ENCODE assay signal across 12 cellular contexts in the genomic region with DNA sequence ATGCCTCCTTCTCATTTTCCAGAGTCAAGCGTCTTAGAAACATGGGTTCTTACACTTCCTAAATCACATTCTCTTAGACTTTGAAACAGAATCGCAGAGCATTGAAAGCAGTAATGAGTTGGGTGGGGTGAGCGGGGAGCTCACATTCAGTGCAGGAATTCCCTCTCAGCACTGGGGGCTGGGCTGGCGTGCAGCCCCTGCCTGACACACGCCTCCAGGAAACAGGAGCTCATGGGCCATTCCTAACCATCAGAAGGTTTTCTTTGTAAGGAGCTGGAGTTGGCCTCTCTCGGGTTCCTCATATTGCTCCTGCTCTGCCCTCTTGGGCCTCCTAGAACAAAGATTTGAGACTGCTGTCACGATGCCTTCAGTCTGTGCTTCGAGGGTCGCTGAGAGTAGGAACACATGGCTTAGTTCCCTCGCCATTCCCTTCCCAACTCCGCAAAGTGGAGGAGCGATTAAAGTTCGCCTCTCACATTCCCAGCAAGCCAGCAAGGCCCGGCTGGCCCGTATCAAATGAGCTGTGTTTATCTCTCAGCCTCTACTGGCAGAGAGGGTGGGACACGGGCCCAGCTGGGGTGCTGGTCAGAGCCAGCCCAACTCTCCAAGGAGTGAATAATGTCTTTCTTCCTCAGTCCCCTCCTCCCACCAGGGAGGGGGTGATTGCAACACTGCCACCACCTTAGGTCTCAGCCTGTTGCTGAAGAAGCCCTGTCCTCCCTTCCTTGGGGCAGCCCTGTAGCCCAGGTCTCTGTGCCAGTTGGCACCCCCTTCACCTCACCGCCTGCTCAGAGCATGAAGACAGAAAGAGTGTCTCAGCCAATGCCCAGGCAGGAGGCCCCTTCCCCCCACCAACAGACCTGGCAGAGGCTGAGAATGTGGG. TPM values are rescaled to one million over a fixed set of nuclear protein-coding genes. Genes with fewer than 3 reads are reported as not detected.
A peak's percentile ranks its signal among the peaks of the same experiment; 100 is the strongest.
DNase-seq lines count a peak whose midpoint lies in the region; TF ChIP-seq lines count a peak whose summit lies in the region.
"Had no signal": no experiment of that assay in that cellular context is flagged by ENCODE, and none has a peak within 500 bp of the region (broad histone marks: within the 10 kb centered on the region; RNA-seq: fewer than 3 reads in every experiment).

No MANE protein-coding gene starts in this region.

- H3K9me3 ChIP-seq in esophagus muscularis mucosa (no peaks in the 10 kb centered on the region), skeletal muscle tissue (ENCODE audit: control insufficient read depth in 3 of 3, low read length in 3 of 3) (no peaks in the 10 kb centered on the region)

- TF ChIP-seq EP300 in esophagus muscularis mucosa (IDR thresholded peaks at IDR 0.05) = no peak

- no peak overlapping the region for H3K4me3 Mint-ChIP-seq in activated T-helper 2 cell treated with anti-CD3 and anti-CD28 coated beads, Interferon-gamma antibody, Interleukin-2, Interleukin-4, amounts not matched to agents 10 μg/mL and 5 μg/mL and 100 μg/mL, durations not matched to agents 14 hours and 24 hours and 36 hours (ENCODE audit: low read depth)

- intact Hi-C loops in esophagus muscularis mucosa (cut with DNase I) = no loop called here
- intact Hi-C loops in activated T-helper 2 cell treated with anti-CD3 and anti-CD28 coated beads, Interferon-gamma antibody, Interleukin-2, Interleukin-4, amounts not matched to agents 10 μg/mL and 5 μg/mL and 100 μg/mL, durations not matched to agents 14 hours and 24 hours and 36 hours (cut with micrococcal nuclease) = no loop called here

- DNase-seq in NB4 (ENCODE audit: low read depth) (peak; percentile 58), esophagus muscularis mucosa (ENCODE audit: extremely low spot score) (peak; percentile 96), medulla oblongata (ENCODE audit: extremely low spot score) (peak; percentile 84), foreskin fibroblast (no peak), NCI-H82 (lab: John Stamatoyannopoulos, UW) (no peak), HEK293T (ENCODE audit: extremely low spot score) (no peak)
- no peak for DNase-seq in activated T-helper 2 cell treated with anti-CD3 and anti-CD28 coated beads, Interferon-gamma antibody, Interleukin-2, Interleukin-4, amounts not matched to agents 10 μg/mL and 5 μg/mL and 100 μg/mL, durations not matched to agents 14 hours and 24 hours and 36 hours (ENCODE audit: low spot score)
- DNase-seq: NCI-H1048 had no signal

- no peaks in the 10 kb centered on the region for H3K36me3 Mint-ChIP-seq in activated T-helper 2 cell treated with anti-CD3 and anti-CD28 coated beads, Interferon-gamma antibody, Interleukin-2, Interleukin-4, amounts not matched to agents 10 μg/mL and 5 μg/mL and 100 μg/mL, durations not matched to agents 14 hours and 24 hours and 36 hours (ENCODE audit: low read depth)

- H3K36me3 ChIP-seq in esophagus muscularis mucosa (no peaks in the 10 kb centered on the region), skeletal muscle tissue (ENCODE audit: control insufficient read depth in 3 of 3, insufficient read depth in 3 of 3, low read length in 3 of 3) (no peaks in the 10 kb centered on the region)

- H3K27me3 ChIP-seq in esophagus muscularis mucosa (no peaks in the 10 kb centered on the region), skeletal muscle tissue (ENCODE audit: control insufficient read depth in 3 of 3, insufficient read depth in 3 of 3, low read length in 3 of 3) (no peaks in the 10 kb centered on the region)

- POLR2A ChIA-PET in HEK293T (lab: Yijun Ruan, JAX) = interaction anchor here (1.4 kb wide), 1 partner anchor 29 kb away, joined by 3 read pairs; no protein-coding TSS in a partner anchor

- H3K4me3 ChIP-seq in NB4 (ENCODE audit: low read depth, low read length) (no peak overlapping the region), esophagus muscularis mucosa (no peak overlapping the region), skeletal muscle tissue (ENCODE audit: low read length in 3 of 3) (no peak overlapping the region), foreskin fibroblast (ENCODE audit: low read depth in 1 of 2, low read length in 2 of 2) (no peak overlapping the region)

- peak overlapping the region in 1 of 3 donors; percentile 27 for H3K9ac ChIP-seq in skeletal muscle tissue (ENCODE audit: low read depth in 1 of 3, low read length in 3 of 3)

- no peak overlapping the region for H3K27ac Mint-ChIP-seq in activated T-helper 2 cell treated with anti-CD3 and anti-CD28 coated beads, Interferon-gamma antibody, Interleukin-2, Interleukin-4, amounts not matched to agents 10 μg/mL and 5 μg/mL and 100 μg/mL, durations not matched to agents 14 hours and 24 hours and 36 hours

- 28% methylated on average over 15 of the region's 17 CpGs for WGBS in esophagus muscularis mucosa

- no peaks in the 10 kb centered on the region for H3K4me1 Mint-ChIP-seq in activated T-helper 2 cell treated with anti-CD3 and anti-CD28 coated beads, Interferon-gamma antibody, Interleukin-2, Interleukin-4, amounts not matched to agents 10 μg/mL and 5 μg/mL and 100 μg/mL, durations not matched to agents 14 hours and 24 hours and 36 hours (ENCODE audit: low read depth)

- peaks cover 19% of the 10 kb centered on the region for H3K27me3 Mint-ChIP-seq in activated T-helper 2 cell treated with anti-CD3 and anti-CD28 coated beads, Interferon-gamma antibody, Interleukin-2, Interleukin-4, amounts not matched to agents 10 μg/mL and 5 μg/mL and 100 μg/mL, durations not matched to agents 14 hours and 24 hours and 36 hours (ENCODE audit: low read depth)

- TF ChIP-seq POLR2A in NB4 (IDR thresholded peaks at IDR 0.05; ENCODE audit: extremely low read depth, insufficient read length) (no peak), esophagus muscularis mucosa (IDR thresholded peaks at IDR 0.05; ENCODE audit: low read depth) (no peak)

- H3K27ac ChIP-seq in esophagus muscularis mucosa (replicated peaks in 1 of 4) (peak overlapping the region; percentile 41 to 86 (median 77)), skeletal muscle tissue (ENCODE audit: low read depth, low read length) (peak overlapping the region; percentile 57)
- H3K27ac ChIP-seq: VCaP had no signal

- no peaks in the 10 kb centered on the region for H3K9me3 Mint-ChIP-seq in activated T-helper 2 cell treated with anti-CD3 and anti-CD28 coated beads, Interferon-gamma antibody, Interleukin-2, Interleukin-4, amounts not matched to agents 10 μg/mL and 5 μg/mL and 100 μg/mL, durations not matched to agents 14 hours and 24 hours and 36 hours

- H3K4me1 ChIP-seq in esophagus muscularis mucosa (peaks cover 34 to 68% (median 62%) of the 10 kb centered on the region in 4 donors), skeletal muscle tissue (ENCODE audit: control insufficient read depth in 3 of 3, insufficient read depth in 3 of 3, low read length in 3 of 3) (peaks cover 12 to 19% (median 17%) of the 10 kb centered on the region in 3 donors)

- CTCF ChIA-PET in HEK293T (lab: Yijun Ruan, JAX) = interaction anchor here (0.6 to 1.6 kb wide), 4 partner anchors 18 to 550 kb away, joined by 3 to 9 read pairs (median 4); no protein-coding TSS in a partner anchor

- TF ChIP-seq CTCF in NB4 (IDR thresholded peaks at IDR 0.05; ENCODE audit: low read depth, low read length) (no peak), esophagus muscularis mucosa (IDR thresholded peaks at IDR 0.05) (peak in 1 of 3 experiments; percentile 1), foreskin fibroblast (IDR thresholded peaks at IDR 0.05; ENCODE audit: low read depth, low read length) (no peak)

TF ChIP-seq in HEK293T, 16 proteins besides CTCF, POLR2A, EP300 and RAD21:
- TF ChIP-seq CTBP1 (IDR thresholded peaks at IDR 0.05; ENCODE audit: borderline replicate concordance) (no peak), ARNT (IDR thresholded peaks at IDR 0.05) (no peak), TARDBP (IDR thresholded peaks at IDR 0.05) (no peak), FOXA1 (IDR thresholded peaks at IDR 0.05) (no peak), FOXK2 (IDR thresholded peaks at IDR 0.05) (no peak), L3MBTL2 (conservative IDR thresholded peaks at IDR 0.05) (no peak), HDGF (IDR thresholded peaks at IDR 0.05; ENCODE audit: borderline replicate concordance) (no peak), BHLHE40 (IDR thresholded peaks at IDR 0.05; ENCODE audit: borderline replicate concordance) (no peak)

RNA-seq across cellular contexts. Expression of a gene that starts 10.4 kb away (rescaled TPM):
- under 1 TPM in 2 of 4 donors, not detected in 2; 0.40 to 0.50 TPM for total RNA-seq in esophagus muscularis mucosa
- 0.52 TPM for total RNA-seq in skeletal muscle tissue
- not detected in 2 replicates for total RNA-seq in activated T-helper 2 cell treated with anti-CD3 and anti-CD28 coated beads, Interferon-gamma antibody, Interleukin-2, Interleukin-4, amounts not matched to agents 10 μg/mL and 5 μg/mL and 100 μg/mL, durations not matched to agents 14 hours and 24 hours and 36 hours
- total RNA-seq: lower leg skin, OCI-LY7 had no signal

RNA-seq across cellular contexts. Expression of a gene that starts 27.8 kb away (rescaled TPM):
- total RNA-seq in esophagus muscularis mucosa (10 to 100 TPM; 16.2 to 26.6 (median 20.6) TPM), skeletal muscle tissue (18.3 TPM)
- 14.3 and 14.4 TPM in 2 replicates for total RNA-seq in activated T-helper 2 cell treated with anti-CD3 and anti-CD28 coated beads, Interferon-gamma antibody, Interleukin-2, Interleukin-4, amounts not matched to agents 10 μg/mL and 5 μg/mL and 100 μg/mL, durations not matched to agents 14 hours and 24 hours and 36 hours

Comparison
In these comparisons a context has a peak if more than half of its experiments do, and no peak if none do; other contexts are left out.
1. DNase-seq: peak in NB4 (single experiment), esophagus muscularis mucosa (single experiment) and medulla oblongata (single experiment); none in foreskin fibroblast (0 of 2), activated T-helper 2 cell treated with anti-CD3 and anti-CD28 coated beads, Interferon-gamma antibody, Interleukin-2, Interleukin-4, amounts not matched to agents 10 μg/mL and 5 μg/mL and 100 μg/mL, durations not matched to agents 14 hours and 24 hours and 36 hours (single experiment), NCI-H82 (single experiment) and HEK293T (single experiment).